8 cellular contexts compared by ENCODE assay signal in the genomic region with DNA sequence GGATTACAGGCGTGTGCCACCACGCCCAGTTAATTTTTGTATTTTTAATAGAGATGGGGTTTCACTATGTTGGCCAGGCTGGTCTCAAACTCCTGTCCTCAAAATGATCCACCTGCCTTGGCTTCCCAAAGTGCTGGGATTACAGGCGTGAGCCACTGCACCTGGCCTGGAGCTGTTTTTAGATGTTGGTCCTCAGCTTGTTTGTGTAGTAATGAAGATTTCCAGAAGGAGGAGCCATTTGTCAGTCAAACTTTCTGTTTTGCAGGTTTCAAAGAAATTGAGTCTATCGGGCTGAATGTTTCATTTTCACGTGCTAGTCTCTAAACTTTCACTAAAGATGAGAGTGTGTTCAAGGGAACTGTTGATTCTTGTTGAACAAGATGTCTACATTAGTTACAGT. TPM values are rescaled to one million over a fixed set of nuclear protein-coding genes. Genes with fewer than 3 reads are reported as not detected.
DNase-seq lines count a peak whose midpoint lies in the region; ATAC-seq, FAIRE-seq and TF ChIP-seq lines count a peak whose summit lies in the region.
"Not testable (repeated sequence)": the region's sequence is repeated elsewhere in the genome, so short reads cannot be mapped to it uniquely, and the experiment has no call there.

No MANE protein-coding gene starts in this region.

- H3K4me1 ChIP-seq in BLaER1 treated with 17β-estradiol and CSF1 and Interleukin-3, amounts not matched to agents 10 nM and 100 nM, result peaks cover 0 to 32% (median 28%) of the 10 kb centered on the region in 10 experiments; a peak in 18 of 20 replicates
- not testable (repeated sequence) for H3K4me1 ChIP-seq in GM23248 (ENCODE audit: insufficient read depth); astrocyte (ENCODE audit: insufficient read depth, low read length); fibroblast of lung (ENCODE audit: control insufficient read depth, extremely low read depth, insufficient read depth, low read length); smooth muscle cell (ENCODE audit: low read depth)
- H3K4me1 ChIP-seq in lower lobe of right lung, result peaks cover 11% of the 10 kb centered on the region

- H2AFZ ChIP-seq in GM23248; SU-DHL-6 (ENCODE audit: low read depth, low read length, severe bottlenecking); astrocyte (ENCODE audit: low read depth, low read length); fibroblast of lung (ENCODE audit: low read length); smooth muscle cell (ENCODE audit: low read depth): not testable (repeated sequence)

- H3K27ac Mint-ChIP-seq in astrocyte (ENCODE audit: unreplicated experiment), result peak overlapping the region; percentile 18

- not testable (repeated sequence) for H3K9me3 Mint-ChIP-seq in astrocyte (ENCODE audit: unreplicated experiment)

- not testable (repeated sequence) for H3K27me3 Mint-ChIP-seq in astrocyte (ENCODE audit: low read depth, unreplicated experiment)

- H3K27me3 ChIP-seq in BLaER1 treated with 17β-estradiol and CSF1 and Interleukin-3, amounts not matched to agents 10 nM and 100 nM; GM23248 (replicated peaks; ENCODE audit: insufficient read depth); SU-DHL-6 (ENCODE audit: low read length); astrocyte (ENCODE audit: insufficient read depth, low read length); fibroblast of lung (ENCODE audit: control insufficient read depth, insufficient read depth, low read length); lower lobe of right lung (ENCODE audit: low read depth); smooth muscle cell (ENCODE audit: low read depth): not testable (repeated sequence)

- H3K36me3 Mint-ChIP-seq in astrocyte (ENCODE audit: low read depth, unreplicated experiment), result peaks cover 26% of the 10 kb centered on the region

- not testable (repeated sequence) for ATAC-seq in lower lobe of right lung

- peak overlapping the region in 2 of 11 experiments; percentile 18 to 50; a peak in 3 of 22 replicates for H3K9ac ChIP-seq in BLaER1 treated with 17β-estradiol and CSF1 and Interleukin-3, amounts not matched to agents 10 nM and 100 nM
- peak overlapping the region; percentile 42; the same call in 1 of the 2 replicates for H3K9ac ChIP-seq in GM23248
- H3K9ac ChIP-seq in SU-DHL-6 (ENCODE audit: low read length); astrocyte (ENCODE audit: low read length); fibroblast of lung (ENCODE audit: insufficient read depth, low read length); smooth muscle cell (ENCODE audit: low read depth): not testable (repeated sequence)

- TF ChIP-seq CTCF in SU-DHL-6 (IDR thresholded peaks at IDR 0.05; ENCODE audit: insufficient read depth, low read length, poor library complexity, severe bottlenecking), result peak; percentile 11
- TF ChIP-seq CTCF in astrocyte (IDR thresholded peaks at IDR 0.05; ENCODE audit: insufficient read depth, low read depth, low read length), result peak; percentile 54
- peak; percentile 47 to 61 for TF ChIP-seq CTCF in fibroblast of lung (conservative IDR thresholded peaks at IDR 0.05 in 1 of 2, IDR thresholded peaks at IDR 0.05 in 1 of 2; ENCODE audit: low read depth in 1 of 2, low read length in 2 of 2)
- TF ChIP-seq CTCF in lower lobe of right lung (IDR thresholded peaks at IDR 0.05), result peak; percentile 38
- TF ChIP-seq CTCF in smooth muscle cell (IDR thresholded peaks at IDR 0.05; ENCODE audit: borderline replicate concordance, insufficient read depth, poor library complexity, severe bottlenecking), result peak; percentile 45

- H3K4me2 ChIP-seq in BLaER1 treated with 17β-estradiol and CSF1 and Interleukin-3, amounts not matched to agents 10 nM and 100 nM, result peak overlapping the region in 9 of 11 experiments; percentile 57 to 87 (median 74); a peak in 13 of 22 replicates
- not testable (repeated sequence) for H3K4me2 ChIP-seq in GM23248 (ENCODE audit: unreplicated experiment); SU-DHL-6 (ENCODE audit: low read depth, low read length, poor library complexity, severe bottlenecking); astrocyte (ENCODE audit: low read length); smooth muscle cell
- peak overlapping the region; percentile 8 for H3K4me2 ChIP-seq in fibroblast of lung (ENCODE audit: extremely low read depth, insufficient read depth, low read length)

- not testable (repeated sequence) for H3K9me3 ChIP-seq in BLaER1 treated with 17β-estradiol and CSF1 and Interleukin-3, amounts not matched to agents 10 nM and 100 nM (replicated peaks in 1 of 11); GM23248 (ENCODE audit: low read depth); SU-DHL-6 (ENCODE audit: insufficient read depth, low read length); astrocyte (ENCODE audit: insufficient read depth, low read depth, low read length); fibroblast of lung (ENCODE audit: control insufficient read depth, insufficient read depth, low read depth, low read length); lower lobe of right lung; smooth muscle cell (replicated peaks; ENCODE audit: low read depth)

- not testable (repeated sequence) for H3K4me1 Mint-ChIP-seq in astrocyte (ENCODE audit: low read depth, unreplicated experiment)

- H3K36me3 ChIP-seq in BLaER1 treated with 17β-estradiol and CSF1 and Interleukin-3, amounts not matched to agents 10 nM and 100 nM, result peaks cover 86 to 100% (median 98%) of the 10 kb centered on the region in 11 experiments
- peaks cover 82% of the 10 kb centered on the region for H3K36me3 ChIP-seq in GM23248 (ENCODE audit: low read depth)
- H3K36me3 ChIP-seq in SU-DHL-6 (ENCODE audit: low read length), result peaks cover 38% of the 10 kb centered on the region; the same call in 1 of the 2 replicates
- H3K36me3 ChIP-seq in astrocyte (ENCODE audit: insufficient read depth, low read length), result peaks cover 59% of the 10 kb centered on the region
- peaks cover 13% of the 10 kb centered on the region for H3K36me3 ChIP-seq in fibroblast of lung (ENCODE audit: control insufficient read depth, insufficient read depth, low read length)
- peaks cover 100% of the 10 kb centered on the region for H3K36me3 ChIP-seq in lower lobe of right lung
- peaks cover 39% of the 10 kb centered on the region for H3K36me3 ChIP-seq in smooth muscle cell (ENCODE audit: low read depth)

- peaks cover 0 to 99% (median 26%) of the 10 kb centered on the region in 11 experiments; a peak in 13 of 22 replicates for H4K20me1 ChIP-seq in BLaER1 treated with 17β-estradiol and CSF1 and Interleukin-3, amounts not matched to agents 10 nM and 100 nM
- H4K20me1 ChIP-seq in GM23248 (ENCODE audit: insufficient read depth); SU-DHL-6 (ENCODE audit: low read depth, low read length); fibroblast of lung (ENCODE audit: control insufficient read depth, extremely low read depth, insufficient read depth, low read length): not testable (repeated sequence)
- H4K20me1 ChIP-seq in astrocyte (ENCODE audit: insufficient read depth, low read length) (peaks cover 72% of the 10 kb centered on the region), smooth muscle cell (ENCODE audit: low read depth) (peaks cover 99% of the 10 kb centered on the region)

- H3K4me3 Mint-ChIP-seq in astrocyte (ENCODE audit: unreplicated experiment), result not testable (repeated sequence)

- H3F3A ChIP-seq in GM23248 (ENCODE audit: insufficient read depth) (peaks cover 52% of the 10 kb centered on the region), smooth muscle cell (ENCODE audit: low read depth) (peaks cover 35% of the 10 kb centered on the region)
- not testable (repeated sequence) for H3F3A ChIP-seq in SU-DHL-6 (ENCODE audit: insufficient read depth)

- H3K9me2 ChIP-seq in GM23248 (ENCODE audit: insufficient read depth); SU-DHL-6 (replicated peaks; ENCODE audit: insufficient read depth, low read length): not testable (repeated sequence)

- FAIRE-seq in astrocyte (lab: Jason Lieb, UNC), result peak; percentile 50

- in situ Hi-C loops in GM23248 (cut with MboI), result not testable (repeated sequence)

- not testable (repeated sequence) for H3K4me3 ChIP-seq in BLaER1 treated with 17β-estradiol and CSF1 and Interleukin-3, amounts not matched to agents 10 nM and 100 nM; GM23248; SU-DHL-6 (ENCODE audit: insufficient read depth, low read length, poor library complexity, severe bottlenecking); astrocyte (ENCODE audit: insufficient read depth, low read depth, low read length); fibroblast of lung (replicated peaks in 1 of 4; ENCODE audit: control extremely low read depth in 1 of 4, insufficient read depth in 1 of 4, low read depth in 3 of 4, low read length in 4 of 4); lower lobe of right lung; smooth muscle cell

- peak overlapping the region in 7 of 11 experiments; percentile 62 to 83 (median 77); a peak in 10 of 22 replicates for H3K27ac ChIP-seq in BLaER1 treated with 17β-estradiol and CSF1 and Interleukin-3, amounts not matched to agents 10 nM and 100 nM
- H3K27ac ChIP-seq in GM23248, result peak overlapping the region; percentile 45
- not testable (repeated sequence) for H3K27ac ChIP-seq in SU-DHL-6 (ENCODE audit: low read depth, low read length); astrocyte (ENCODE audit: low read depth, low read length); fibroblast of lung (ENCODE audit: insufficient read depth, low read length); lower lobe of right lung; smooth muscle cell (ENCODE audit: low read depth)

- DNase-seq in GM23248 (peak; percentile 73), NCI-H2107 treated with DMSO at 0.1 percent for 48 hours (lab: John Stamatoyannopoulos, UW; ENCODE audit: unreplicated experiment) (peak; percentile 55), fibroblast of lung (ENCODE audit: low read depth in 2 of 2) (peak in 1 of 2 donors; percentile 79)
- not testable (repeated sequence) for DNase-seq in astrocyte (ENCODE audit: low read depth); lower lobe of right lung; smooth muscle cell (lab: John Stamatoyannopoulos, UW; ENCODE audit: unreplicated experiment)

- intact Hi-C loops in lower lobe of right lung (cut with DNase I), result not testable (repeated sequence)

- WGBS in GM23248 (ENCODE audit: low coverage in 1 of 2, low lambda C conversion rate in 2 of 2, missing lambda C conversion rate in 2 of 2), 2 experiments, result 49 to 57% methylated on average over 5 of the region's 5 CpGs
- 75% methylated on average over 5 of the region's 5 CpGs for WGBS in smooth muscle cell (ENCODE audit: low lambda C conversion rate)

- peaks cover 99% of the 10 kb centered on the region for H3K79me2 ChIP-seq in GM23248 (ENCODE audit: insufficient read depth)
- H3K79me2 ChIP-seq in SU-DHL-6 (ENCODE audit: insufficient read depth, low read length); fibroblast of lung (ENCODE audit: control insufficient read depth, insufficient read depth, low read length): not testable (repeated sequence)
- peaks cover 39% of the 10 kb centered on the region for H3K79me2 ChIP-seq in astrocyte (ENCODE audit: insufficient read depth, low read length)
- H3K79me2 ChIP-seq in smooth muscle cell (ENCODE audit: low read depth), result peaks cover 58% of the 10 kb centered on the region

RNA-seq across cellular contexts. Expression of a gene that starts 12.4 kb away (rescaled TPM):
- total RNA-seq in GM23248 (2014; rRNA removed; shearing (Covaris generic)), result 102 and 109 TPM in 2 replicates
- 91.7 and 91.8 TPM in 2 replicates for polyA plus RNA-seq in GM23248 (2016; fragmentation: Nextera tagmentation; extraction: Ambion mirVana)
- total RNA-seq in astrocyte, result 179 and 194 TPM in 2 replicates
- total RNA-seq in fibroblast of lung, result 45.5 and 51.4 TPM in 2 replicates
- polyA plus RNA-seq in fibroblast of lung, result 59.0 and 61.4 TPM in 2 replicates
- polyA plus RNA-seq in fibroblast of lung (2012), result 73.6 and 78.7 TPM in 2 replicates
- polyA minus RNA-seq in fibroblast of lung (ENCODE audit: low replicate concordance), result 196 and 273 TPM in 2 replicates
- 71.8 TPM for total RNA-seq in lower lobe of right lung
- 89.0 and 112 TPM in 2 replicates for total RNA-seq in smooth muscle cell
- 86.0 and 103 TPM in 2 replicates for polyA plus RNA-seq in smooth muscle cell

RNA-seq across cellular contexts. Expression of a gene that starts 22.8 kb away (rescaled TPM):
- total RNA-seq in GM23248 (2014; rRNA removed; shearing (Covaris generic)), result 187 and 191 TPM in 2 replicates
- polyA plus RNA-seq in GM23248 (2016; fragmentation: Nextera tagmentation; extraction: Ambion mirVana) (188 and 190 TPM in 2 replicates), fibroblast of lung (359 and 387 TPM in 2 replicates), smooth muscle cell (228 and 285 TPM in 2 replicates)
- total RNA-seq in astrocyte (255 and 289 TPM in 2 replicates), fibroblast of lung (87.8 and 116 TPM in 2 replicates), lower lobe of right lung (122 TPM), smooth muscle cell (314 and 331 TPM in 2 replicates)
- polyA plus RNA-seq in fibroblast of lung (2012), result 158 and 178 TPM in 2 replicates
- 105 and 106 TPM in 2 replicates for polyA minus RNA-seq in fibroblast of lung (ENCODE audit: low replicate concordance)

RNA-seq across cellular contexts. Expression of a gene that starts 29.3 kb away (rescaled TPM):
- 38.1 and 49.5 TPM in 2 replicates for total RNA-seq in GM23248 (2014; rRNA removed; shearing (Covaris generic))
- polyA plus RNA-seq in GM23248 (2016; fragmentation: Nextera tagmentation; extraction: Ambion mirVana) (21.7 and 25.9 TPM in 2 replicates), fibroblast of lung (30.8 and 46.2 TPM in 2 replicates), smooth muscle cell (11.9 and 12.8 TPM in 2 replicates)
- total RNA-seq in astrocyte (14.0 and 16.5 TPM in 2 replicates), fibroblast of lung (28.8 and 32.5 TPM in 2 replicates), lower lobe of right lung (18.5 TPM), smooth muscle cell (31.6 and 52.3 TPM in 2 replicates)
- polyA plus RNA-seq in fibroblast of lung (2012), result 20.5 and 28.3 TPM in 2 replicates
- polyA minus RNA-seq in fibroblast of lung (ENCODE audit: low replicate concordance), result 34.7 and 45.3 TPM in 2 replicates
